Comparison of ENCODE assay signal across 1 cellular context in genomic region chr20:38084425-38084951, GRCh38.
A peak's percentile ranks its signal among the peaks of the same experiment; 100 is the strongest.
TF ChIP-seq lines count a peak whose summit lies in the region.

No MANE protein-coding gene starts in this region.

TF ChIP-seq in K562, 482 proteins besides CTCF, POLR2A, EP300 and RAD21 (continued from another document):
- no peak for TF ChIP-seq E2F6 (IDR thresholded peaks at IDR 0.05; ENCODE audit: borderline replicate concordance in 1 of 2, extremely low read depth in 1 of 2, insufficient read depth in 1 of 2, insufficient read length in 1 of 2, low read depth in 1 of 2, low read length in 1 of 2, poor library complexity in 1 of 2, severe bottlenecking in 1 of 2)
- TF ChIP-seq OTX1 (CRISPR knock-in tag; IDR thresholded peaks at IDR 0.05): no peak
- TF ChIP-seq PKNOX1 (IDR thresholded peaks at IDR 0.05): peak; percentile 62
- TF ChIP-seq HDAC2 (IDR thresholded peaks at IDR 0.05): peak; percentile 42; the same call in 1 of the 2 replicates
- TF ChIP-seq FOS (IDR thresholded peaks at IDR 0.05; ENCODE audit: extremely low read depth, insufficient read length): no peak
- no peak for TF ChIP-seq ELF2 (CRISPR knock-in tag; IDR thresholded peaks at IDR 0.05)
- TF ChIP-seq KDM1A (IDR thresholded peaks at IDR 0.05): peak; percentile 80 to 85
- peak; percentile 66 for TF ChIP-seq POLR2AphosphoS5 (IDR thresholded peaks at IDR 0.05; ENCODE audit: control insufficient read depth, insufficient read depth, low read depth, low read length)
- peak; percentile 91 for TF ChIP-seq CBFA2T3 (IDR thresholded peaks at IDR 0.05)
- 0 out of 2 replicates have a peak, but pooled peaks have one; percentile 41 for TF ChIP-seq SMARCC2 (IDR thresholded peaks at IDR 0.05; ENCODE audit: low read depth)
- TF ChIP-seq KLF10 (CRISPR knock-in tag; IDR thresholded peaks at IDR 0.05): no peak
- peak; percentile 81 for TF ChIP-seq SMARCA4 (IDR thresholded peaks at IDR 0.05)
